Comparison of ENCODE assay signal across 9 cellular contexts in the genomic region with DNA sequence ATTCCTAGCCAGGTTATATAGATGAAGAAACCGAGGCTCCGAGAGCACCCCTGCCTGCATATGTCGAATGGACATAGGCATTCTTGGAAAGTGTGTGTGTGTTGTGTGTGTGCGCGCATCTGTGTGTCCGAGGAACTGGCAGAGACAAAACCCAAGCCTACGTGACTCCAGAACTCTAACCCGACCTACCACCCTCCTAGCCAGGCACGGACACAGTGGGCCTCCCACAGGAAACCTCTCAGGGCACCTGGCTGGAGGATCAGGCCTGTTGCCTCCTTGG. TPM values are rescaled to one million over a fixed set of nuclear protein-coding genes. Genes with fewer than 3 reads are reported as not detected.
DNase-seq lines count a peak whose midpoint lies in the region; ATAC-seq, FAIRE-seq and TF ChIP-seq lines count a peak whose summit lies in the region.
"Had no signal": no experiment of that assay in that cellular context is flagged by ENCODE, and none has a peak within 500 bp of the region (broad histone marks: within the 10 kb centered on the region; RNA-seq: fewer than 3 reads in every experiment).

No MANE protein-coding gene starts in this region.

- DNase-seq in T-helper 1 cell: no peak
- no peak for DNase-seq in activated T-helper 1 cell treated with anti-CD3 and anti-CD28 coated beads, Interleukin-12 subunit alpha, Interleukin-12 subunit beta, Interleukin-2, Interleukin-4 antibody, amounts not matched to agents 30 ng/mL and 10 ng/mL and 1 ng/mL, durations not matched to agents 14 hours and 24 hours and 36 hours (ENCODE audit: low spot score)
- DNase-seq in D721Med (ENCODE audit: insufficient read length, low spot score): no peak
- DNase-seq in DMS79 (lab: John Stamatoyannopoulos, UW): no peak
- no peak for DNase-seq in NCI-H524 (lab: John Stamatoyannopoulos, UW)

- no peaks in the 10 kb centered on the region for H3K9me3 ChIP-seq in iPS-15b (ENCODE audit: control insufficient read depth, insufficient read depth, low read length)
- H3K9me3 ChIP-seq: adrenal gland had no signal

- no peak for ATAC-seq in stimulated activated memory B cell treated with anti-CD40 and anti-IgM and Interleukin-4, amounts not matched to agents 10 μg/mL and 1 μg/mL and 100 μg/mL, for 72 hours

- H3K36me3 ChIP-seq in iPS-15b (ENCODE audit: control insufficient read depth, insufficient read depth, low read length): no peaks in the 10 kb centered on the region
- H3K36me3 ChIP-seq: adrenal gland had no signal

- peak overlapping the region; percentile 21 for H3K4me3 Mint-ChIP-seq in T-helper 1 cell treated with Interleukin-12 subunit alpha and Interleukin-12 subunit beta and Interleukin-4 antibody, amounts not matched to agents 30 μg/mL and 1 μg/mL, for 36 hours
- H3K4me3 Mint-ChIP-seq in activated T-helper 1 cell treated with anti-CD3 and anti-CD28 coated beads, Interleukin-12 subunit alpha, Interleukin-12 subunit beta, Interleukin-2, Interleukin-4 antibody, amounts not matched to agents 30 ng/mL and 10 ng/mL and 1 ng/mL, durations not matched to agents 14 hours and 24 hours and 36 hours: peak overlapping the region; percentile 57
- peak overlapping the region; percentile 15 for H3K4me3 Mint-ChIP-seq in stimulated activated memory B cell treated with anti-CD40 and anti-IgM and Interleukin-4, amounts not matched to agents 10 μg/mL and 1 μg/mL and 100 μg/mL, for 72 hours

- H3K4me3 ChIP-seq in iPS-15b (ENCODE audit: low read depth, low read length): peak overlapping the region; percentile 55

- H3K36me3 Mint-ChIP-seq in T-helper 1 cell treated with Interleukin-12 subunit alpha and Interleukin-12 subunit beta and Interleukin-4 antibody, amounts not matched to agents 30 μg/mL and 1 μg/mL, for 36 hours (ENCODE audit: low read depth): no peaks in the 10 kb centered on the region
- H3K36me3 Mint-ChIP-seq in activated T-helper 1 cell treated with anti-CD3 and anti-CD28 coated beads, Interleukin-12 subunit alpha, Interleukin-12 subunit beta, Interleukin-2, Interleukin-4 antibody, amounts not matched to agents 30 ng/mL and 10 ng/mL and 1 ng/mL, durations not matched to agents 14 hours and 24 hours and 36 hours (ENCODE audit: low read depth): no peaks in the 10 kb centered on the region
- no peaks in the 10 kb centered on the region for H3K36me3 Mint-ChIP-seq in stimulated activated memory B cell treated with anti-CD40 and anti-IgM and Interleukin-4, amounts not matched to agents 10 μg/mL and 1 μg/mL and 100 μg/mL, for 72 hours

- FAIRE-seq in D721Med (lab: Jason Lieb, UNC): no peak

- TF ChIP-seq CTCF in D721Med (IDR thresholded peaks at IDR 0.05; ENCODE audit: insufficient read depth, missing control alignments): no peak

- peaks cover 4% of the 10 kb centered on the region for H3K4me1 ChIP-seq in iPS-15b (ENCODE audit: control insufficient read depth, insufficient read depth, low read length)

- peaks cover 9% of the 10 kb centered on the region for H3K27me3 Mint-ChIP-seq in T-helper 1 cell treated with Interleukin-12 subunit alpha and Interleukin-12 subunit beta and Interleukin-4 antibody, amounts not matched to agents 30 μg/mL and 1 μg/mL, for 36 hours (ENCODE audit: low read depth)
- peaks cover 25% of the 10 kb centered on the region for H3K27me3 Mint-ChIP-seq in activated T-helper 1 cell treated with anti-CD3 and anti-CD28 coated beads, Interleukin-12 subunit alpha, Interleukin-12 subunit beta, Interleukin-2, Interleukin-4 antibody, amounts not matched to agents 30 ng/mL and 10 ng/mL and 1 ng/mL, durations not matched to agents 14 hours and 24 hours and 36 hours (ENCODE audit: insufficient read depth)
- H3K27me3 Mint-ChIP-seq in stimulated activated memory B cell treated with anti-CD40 and anti-IgM and Interleukin-4, amounts not matched to agents 10 μg/mL and 1 μg/mL and 100 μg/mL, for 72 hours: peaks cover 23% of the 10 kb centered on the region

- peak overlapping the region; percentile 47 for H3K9ac ChIP-seq in iPS-15b (ENCODE audit: low read depth, low read length)

- intact Hi-C loops in activated T-helper 1 cell treated with anti-CD3 and anti-CD28 coated beads, Interleukin-12 subunit alpha, Interleukin-12 subunit beta, Interleukin-2, Interleukin-4 antibody, amounts not matched to agents 30 ng/mL and 10 ng/mL and 1 ng/mL, durations not matched to agents 14 hours and 24 hours and 36 hours (cut with micrococcal nuclease): no loop called here

- peaks cover 9% of the 10 kb centered on the region for H3K27me3 ChIP-seq in iPS-15b (ENCODE audit: control insufficient read depth, insufficient read depth, low read length)
- H3K27me3 ChIP-seq: adrenal gland had no signal

- no peaks in the 10 kb centered on the region for H3K9me3 Mint-ChIP-seq in T-helper 1 cell treated with Interleukin-12 subunit alpha and Interleukin-12 subunit beta and Interleukin-4 antibody, amounts not matched to agents 30 μg/mL and 1 μg/mL, for 36 hours
- H3K9me3 Mint-ChIP-seq in activated T-helper 1 cell treated with anti-CD3 and anti-CD28 coated beads, Interleukin-12 subunit alpha, Interleukin-12 subunit beta, Interleukin-2, Interleukin-4 antibody, amounts not matched to agents 30 ng/mL and 10 ng/mL and 1 ng/mL, durations not matched to agents 14 hours and 24 hours and 36 hours: no peaks in the 10 kb centered on the region
- no peaks in the 10 kb centered on the region for H3K9me3 Mint-ChIP-seq in stimulated activated memory B cell treated with anti-CD40 and anti-IgM and Interleukin-4, amounts not matched to agents 10 μg/mL and 1 μg/mL and 100 μg/mL, for 72 hours

- no peaks in the 10 kb centered on the region for H3K4me1 Mint-ChIP-seq in T-helper 1 cell treated with Interleukin-12 subunit alpha and Interleukin-12 subunit beta and Interleukin-4 antibody, amounts not matched to agents 30 μg/mL and 1 μg/mL, for 36 hours (ENCODE audit: low read depth)
- no peaks in the 10 kb centered on the region for H3K4me1 Mint-ChIP-seq in activated T-helper 1 cell treated with anti-CD3 and anti-CD28 coated beads, Interleukin-12 subunit alpha, Interleukin-12 subunit beta, Interleukin-2, Interleukin-4 antibody, amounts not matched to agents 30 ng/mL and 10 ng/mL and 1 ng/mL, durations not matched to agents 14 hours and 24 hours and 36 hours (ENCODE audit: low read depth)
- H3K4me1 Mint-ChIP-seq in stimulated activated memory B cell treated with anti-CD40 and anti-IgM and Interleukin-4, amounts not matched to agents 10 μg/mL and 1 μg/mL and 100 μg/mL, for 72 hours: no peaks in the 10 kb centered on the region

- H3K27ac Mint-ChIP-seq in T-helper 1 cell treated with Interleukin-12 subunit alpha and Interleukin-12 subunit beta and Interleukin-4 antibody, amounts not matched to agents 30 μg/mL and 1 μg/mL, for 36 hours: no peak overlapping the region
- H3K27ac Mint-ChIP-seq in activated T-helper 1 cell treated with anti-CD3 and anti-CD28 coated beads, Interleukin-12 subunit alpha, Interleukin-12 subunit beta, Interleukin-2, Interleukin-4 antibody, amounts not matched to agents 30 ng/mL and 10 ng/mL and 1 ng/mL, durations not matched to agents 14 hours and 24 hours and 36 hours: no peak overlapping the region
- H3K27ac Mint-ChIP-seq in stimulated activated memory B cell treated with anti-CD40 and anti-IgM and Interleukin-4, amounts not matched to agents 10 μg/mL and 1 μg/mL and 100 μg/mL, for 72 hours: no peak overlapping the region

RNA-seq across cellular contexts. Expression of a gene that starts 0.5 kb away (rescaled TPM):
- 0.22 and 0.41 TPM in 2 replicates for total RNA-seq in activated T-helper 1 cell treated with anti-CD3 and anti-CD28 coated beads, Interleukin-12 subunit alpha, Interleukin-12 subunit beta, Interleukin-2, Interleukin-4 antibody, amounts not matched to agents 30 ng/mL and 10 ng/mL and 1 ng/mL, durations not matched to agents 14 hours and 24 hours and 36 hours

RNA-seq across cellular contexts. Expression of a gene that starts 32.9 kb away (rescaled TPM):
- 10.8 and 11.6 TPM in 2 replicates for total RNA-seq in activated T-helper 1 cell treated with anti-CD3 and anti-CD28 coated beads, Interleukin-12 subunit alpha, Interleukin-12 subunit beta, Interleukin-2, Interleukin-4 antibody, amounts not matched to agents 30 ng/mL and 10 ng/mL and 1 ng/mL, durations not matched to agents 14 hours and 24 hours and 36 hours

RNA-seq across cellular contexts. Expression of a gene that starts 46.8 kb away (rescaled TPM):
- 52.8 and 54.3 TPM in 2 replicates for total RNA-seq in activated T-helper 1 cell treated with anti-CD3 and anti-CD28 coated beads, Interleukin-12 subunit alpha, Interleukin-12 subunit beta, Interleukin-2, Interleukin-4 antibody, amounts not matched to agents 30 ng/mL and 10 ng/mL and 1 ng/mL, durations not matched to agents 14 hours and 24 hours and 36 hours
